Comparison of ENCODE assay signal across 30 cellular contexts in genomic region chr2:218474527-218474926, GRCh38. TPM values are rescaled to one million over a fixed set of nuclear protein-coding genes. Genes with fewer than 3 reads are reported as not detected.
"Had no signal": no experiment of that assay in that cellular context is flagged by ENCODE, and none has a peak within 500 bp of the region (broad histone marks: within the 10 kb centered on the region; RNA-seq: fewer than 3 reads in every experiment).

No MANE protein-coding gene starts in this region.

- H3K27me3 ChIP-seq: adrenal gland, esophagus muscularis mucosa, neutrophil, ovary, stomach, suprapubic skin, tibial artery had no signal

- H3K27ac ChIP-seq: adrenal gland, neutrophil, ovary, stomach, suprapubic skin, tibial artery, VCaP had no signal

- H3K4me3 ChIP-seq: adrenal gland, esophagus muscularis mucosa, ovary, stomach, suprapubic skin, tibial artery had no signal

- H3K36me3 ChIP-seq: ovary had no signal

- H3K4me1 ChIP-seq: suprapubic skin, tibial artery had no signal

- H3K9me3 ChIP-seq: adrenal gland, esophagus muscularis mucosa, neutrophil, ovary, stomach, suprapubic skin, tibial artery had no signal

- DNase-seq: activated CD4-positive, alpha-beta T cell treated with anti-CD3 and anti-CD28 coated beads for 4 hours; activated CD4-positive, alpha-beta T cell treated with anti-CD3 and anti-CD28 coated beads, Interleukin-2, amount 50 U/mL, for 4 hours; activated CD8-positive, alpha-beta memory T cell treated with anti-CD3 and anti-CD28 coated beads for 24 hours; activated effector memory CD4-positive, alpha-beta T cell treated with anti-CD3 and anti-CD28 coated beads, Interleukin-2, amount 50 U/mL, for 16 hours; activated naive CD4-positive, alpha-beta T cell treated with anti-CD3 and anti-CD28 coated beads for 36 hours; activated naive CD8-positive, alpha-beta T cell treated with anti-CD3 and anti-CD28 coated beads for 36 hours; adrenal gland; central memory CD4-positive, alpha-beta T cell; endodermal cell; glutamatergic neuron; left cardiac atrium; left ventricle myocardium superior; ovary; small intestine; stimulated activated CD4-positive, alpha-beta T cell treated with anti-CD3 and anti-CD28 coated beads, Interleukin-1b, Interleukin-23, amount 100 ng/mL, for 48 hours; stimulated activated naive B cell treated with anti-CD40 and anti-IgM and Interleukin-4, amounts not matched to agents 10 μg/mL and 1 μg/mL and 100 μg/mL, for 72 hours; stomach; T-helper 1 cell; tibial artery had no signal

- ATAC-seq: left ventricle myocardium superior; sciatic nerve; stimulated activated naive B cell treated with anti-CD40 and anti-IgM and Interleukin-4, amounts not matched to agents 10 μg/mL and 1 μg/mL and 100 μg/mL, for 72 hours had no signal

RNA-seq across cellular contexts. Expression of gene VIL1, which starts 55.6 kb away (rescaled TPM):
- total RNA-seq: activated naive CD4-positive, alpha-beta T cell treated with anti-CD3 and anti-CD28 coated beads for 36 hours; activated naive CD8-positive, alpha-beta T cell treated with anti-CD3 and anti-CD28 coated beads for 36 hours; activated T-helper 1 cell treated with anti-CD3 and anti-CD28 coated beads, Interleukin-12 subunit alpha, Interleukin-12 subunit beta, Interleukin-2, Interleukin-4 antibody, amounts not matched to agents 30 ng/mL and 10 ng/mL and 1 ng/mL, durations not matched to agents 14 hours and 24 hours and 36 hours; astrocyte; frontal cortex; left cardiac atrium; left ventricle myocardium superior; lung microvascular endothelial cell; sciatic nerve; ureter had no signal
- polyA plus RNA-seq: keratinocyte had no signal
